In the genomic region with DNA sequence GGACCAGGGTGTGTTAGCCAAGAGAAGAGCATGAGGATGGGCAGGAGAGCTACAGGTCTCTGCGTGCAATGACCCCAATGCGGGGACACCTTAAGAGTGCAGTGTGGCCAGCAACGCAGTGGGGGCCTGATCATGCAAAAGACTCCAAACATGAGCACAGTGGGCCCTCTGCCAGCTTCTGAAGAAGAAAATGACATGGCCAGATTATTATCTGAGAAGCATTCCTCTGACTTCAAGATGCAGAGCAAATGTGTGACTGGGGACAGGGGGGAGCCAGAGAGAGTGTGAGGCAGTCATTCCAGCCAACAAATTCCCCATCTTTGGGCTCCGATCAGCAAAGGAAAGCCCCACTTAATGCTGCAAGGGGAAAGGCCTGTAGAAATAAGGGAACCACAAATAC, we compare ENCODE assay signal across 33 cellular contexts.
"Had no signal": no experiment of that assay in that cellular context is flagged by ENCODE, and none has a peak within 500 bp of the region (broad histone marks: within the 10 kb centered on the region; RNA-seq: fewer than 3 reads in every experiment).

No MANE protein-coding gene starts in this region.

- H3K27ac ChIP-seq: adrenal gland, body of pancreas, breast epithelium, Peyer's patch, RWPE1, VCaP had no signal

- H3K4me1 ChIP-seq: body of pancreas, breast epithelium, Peyer's patch had no signal

- H3K27me3 ChIP-seq: adrenal gland, body of pancreas, breast epithelium, Peyer's patch had no signal

- H3K4me3 ChIP-seq: adrenal gland, body of pancreas, breast epithelium, Peyer's patch had no signal

- ATAC-seq: activated CD8-positive, alpha-beta memory T cell treated with anti-CD3 and anti-CD28 coated beads, Interleukin-2, amount 10 ng/mL, durations not matched to agents 7 days and 5 days; body of pancreas; PC-3; Right ventricle myocardium inferior had no signal

- DNase-seq: activated B cell treated with CpG ODN at 0.5 μM for 24 hours; activated CD4-positive, alpha-beta memory T cell treated with anti-CD3 and anti-CD28 coated beads, Interleukin-2, amount 10 ng/mL, durations not matched to agents 7 days and 5 days; activated CD4-positive, alpha-beta T cell treated with anti-CD3 and anti-CD28 coated beads for 4 hours; activated CD4-positive, CD25-positive, alpha-beta regulatory T cell treated with anti-CD3 and anti-CD28 coated beads, Interleukin-2, amount 50 U/mL, for 72 hours; activated CD8-positive, alpha-beta memory T cell treated with anti-CD3 and anti-CD28 coated beads for 24 hours; activated CD8-positive, alpha-beta memory T cell treated with anti-CD3 and anti-CD28 coated beads, Interleukin-2, amount 10 ng/mL, durations not matched to agents 7 days and 5 days; activated CD8-positive, alpha-beta memory T cell treated with anti-CD3 and anti-CD28 coated beads, Interleukin-2, amount 50 U/mL, for 48 hours; activated effector memory CD4-positive, alpha-beta T cell treated with Interleukin-2 at 50 U/mL for 16 hours; activated naive CD4-positive, alpha-beta T cell treated with anti-CD3 and anti-CD28 coated beads, Interleukin-2, amount 50 U/mL, for 16 hours; activated naive CD8-positive, alpha-beta T cell treated with anti-CD3 and anti-CD28 coated beads, Interleukin-2, amount 10 ng/mL, durations not matched to agents 7 days and 5 days; activated T-cell treated with anti-CD3 and anti-CD28 coated beads, Interleukin-2, amount 50 U/mL, for 48 hours; adrenal gland; body of pancreas; NCI-H1105; NCI-H1417 treated with DMSO at 0.1 percent for 48 hours; NCI-H187 treated with DMSO at 0.1 percent for 48 hours; NCI-H2081; NCI-H2171 treated with DMSO at 0.1 percent for 48 hours; NCI-H2227 treated with DMSO at 0.1 percent for 48 hours; NCI-H446; NCI-H510A treated with DMSO at 0.1 percent for 48 hours; NCI-H526 treated with DMSO at 0.1 percent for 48 hours; NCI-H774; PC-3; Peyer's patch; SW 1271; T-helper 1 cell; T-helper 2 cell; T-helper 9 cell had no signal

- H3K9me3 ChIP-seq: adrenal gland, body of pancreas, breast epithelium, Peyer's patch had no signal

- H3K36me3 ChIP-seq: adrenal gland, breast epithelium, Peyer's patch had no signal
